In the genomic region with DNA sequence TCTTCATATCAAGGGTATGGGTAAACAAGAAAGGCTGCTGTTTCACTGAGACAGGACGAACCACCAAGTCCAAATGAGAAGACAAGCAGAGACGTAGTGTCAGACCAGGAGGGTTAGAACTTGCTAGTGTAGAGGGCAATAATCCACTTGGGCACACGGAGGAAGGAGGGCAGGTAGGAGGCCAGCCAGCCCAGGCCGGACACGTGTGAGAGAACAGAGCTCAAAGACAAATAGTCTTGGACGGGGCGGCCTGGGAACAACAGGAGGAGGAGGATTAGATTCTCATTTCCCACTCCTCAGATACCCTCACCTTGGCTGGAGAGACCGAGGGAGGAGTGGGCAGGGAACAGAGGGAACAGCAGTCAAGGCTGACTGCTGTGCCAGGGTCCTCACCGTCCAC, we compare ENCODE assay signal across 19 cellular contexts. TPM values are rescaled to one million over a fixed set of nuclear protein-coding genes. Genes with fewer than 3 reads are reported as not detected.
"Had no signal": no experiment of that assay in that cellular context is flagged by ENCODE, and none has a peak within 500 bp of the region (broad histone marks: within the 10 kb centered on the region; RNA-seq: fewer than 3 reads in every experiment).

No MANE protein-coding gene starts in this region.

- H3K27me3 ChIP-seq: colonic mucosa, foreskin keratinocyte, hepatocyte, ovary, right atrium auricular region, tibial artery had no signal

- H3K4me2 ChIP-seq: hepatocyte, smooth muscle cell had no signal

- FAIRE-seq: endothelial cell of umbilical vein, kidney had no signal

- H3K79me2 ChIP-seq: hepatocyte had no signal

- H3K27ac Mint-ChIP-seq: endodermal cell had no signal

- ATAC-seq: foreskin keratinocyte; left colon; naive thymus-derived CD4-positive, alpha-beta T cell; stimulated activated naive CD8-positive, alpha-beta T cell treated with anti-CD3 and anti-CD28 coated beads, Interleukin-15, Interleukin-2, amounts not matched to agents 100 U/mL and 50 U/mL, for 24 hours had no signal

- H3K36me3 ChIP-seq: ovary had no signal

- H3K4me3 ChIP-seq: colonic mucosa, hepatocyte, ovary, right atrium auricular region, smooth muscle cell, tibial artery had no signal

- H3K4me1 ChIP-seq: colonic mucosa, foreskin keratinocyte, right atrium auricular region, tibial artery had no signal

- H3K4me3 Mint-ChIP-seq: endodermal cell; naive thymus-derived CD4-positive, alpha-beta T cell; nephron progenitor cell had no signal

- H3K9me3 ChIP-seq: colonic mucosa, ovary, right atrium auricular region, tibial artery had no signal

- DNase-seq: colonic mucosa; effector CD4-positive, alpha-beta T cell; endodermal cell; erythroblast; foreskin keratinocyte; head of caudate nucleus; kidney; left colon; naive thymus-derived CD4-positive, alpha-beta T cell; nephron progenitor cell; nucleus accumbens; ovary; stimulated activated CD4-positive, alpha-beta T cell treated with anti-CD3 and anti-CD28 coated beads, Interleukin-2, amount 100 ng/mL, for 48 hours; stimulated activated naive CD8-positive, alpha-beta T cell treated with anti-CD3 and anti-CD28 coated beads, Interleukin-15, Interleukin-2, amounts not matched to agents 100 U/mL and 50 U/mL, for 24 hours; tibial artery had no signal

- H2AFZ ChIP-seq: hepatocyte had no signal

- H3K27ac ChIP-seq: colonic mucosa, foreskin keratinocyte, hepatocyte, ovary, right atrium auricular region, tibial artery had no signal

- H3K4me1 Mint-ChIP-seq: endodermal cell had no signal

- H3K9me3 Mint-ChIP-seq: endodermal cell, nephron progenitor cell had no signal

RNA-seq across cellular contexts. Expression of gene CIDEB, which starts 17.0 kb away (rescaled TPM):
- total RNA-seq: smooth muscle cell had no signal
- polyA plus RNA-seq: smooth muscle cell had no signal
